8 cellular contexts compared by ENCODE assay signal in genomic region chr21:15063081-15063820, GRCh38. TPM values are rescaled to one million over a fixed set of nuclear protein-coding genes. Genes with fewer than 3 reads are reported as not detected.
DNase-seq lines count a peak whose midpoint lies in the region; ATAC-seq and TF ChIP-seq lines count a peak whose summit lies in the region.

No MANE protein-coding gene starts in this region.

- WGBS in transverse colon (ENCODE audit: low coverage in 1 of 2), 2 donors = 11 to 12% methylated on average over 10 to 11 of the region's 11 CpGs

- in situ Hi-C loops in HAP-1 (cut with MboI; ENCODE audit: low sequenced_read_pairs) = no loop called here
- in situ Hi-C loops in transverse colon (cut with MboI; ENCODE audit: low pct_ligation_motif_present in 1 of 4, low pct_unique_long_range_greater_than_20kb in 1 of 4, low sequenced_read_pairs in 3 of 4) = loop anchor here in 3 of 4 donors (10.0 to 25.0 kb wide), 4 partner anchors 188 to 674 kb away; partner anchors contain the start of gene USP25 (in 1 of the 3)

- ATAC-seq in mucosa of descending colon (no peak), HG03139 (IDR thresholded peaks at IDR 0.05; ENCODE audit: unreplicated experiment) (no peak), HG02623 (IDR thresholded peaks at IDR 0.05; ENCODE audit: unreplicated experiment) (no peak), GM18517 (IDR thresholded peaks at IDR 0.05; ENCODE audit: unreplicated experiment) (no peak)

- no peaks in the 10 kb centered on the region for H3K36me3 ChIP-seq in HAP-1 (replicated peaks)
- no peaks in the 10 kb centered on the region; the same call in 1 of the 2 replicates for H3K36me3 ChIP-seq in SJCRH30
- no peaks in the 10 kb centered on the region for H3K36me3 ChIP-seq in mucosa of descending colon (ENCODE audit: low read depth)
- no peaks in the 10 kb centered on the region for H3K36me3 ChIP-seq in transverse colon

- TF ChIP-seq POLR2A in transverse colon (IDR thresholded peaks at IDR 0.05) = no peak

- no peak for TF ChIP-seq EP300 in transverse colon (IDR thresholded peaks at IDR 0.05; ENCODE audit: low read depth)

- H3K4me3 ChIP-seq in HAP-1 = peak overlapping the region; percentile 50
- H3K4me3 ChIP-seq in SJCRH30 = peak overlapping the region; percentile 99
- H3K4me3 ChIP-seq in mucosa of descending colon = peak overlapping the region; percentile 77
- peak overlapping the region; percentile 89 to 99 (median 96) for H3K4me3 ChIP-seq in transverse colon

- H3K27me3 ChIP-seq in HAP-1 (ENCODE audit: low read depth) (peaks cover 26% of the 10 kb centered on the region), SJCRH30 (no peaks in the 10 kb centered on the region), transverse colon (no peaks in the 10 kb centered on the region)

- no peaks in the 10 kb centered on the region for H3K9me3 ChIP-seq in HAP-1
- H3K9me3 ChIP-seq in SJCRH30 (replicated peaks) = no peaks in the 10 kb centered on the region
- H3K9me3 ChIP-seq in mucosa of descending colon = no peaks in the 10 kb centered on the region
- no peaks in the 10 kb centered on the region for H3K9me3 ChIP-seq in transverse colon

- TF ChIP-seq CTCF in mucosa of descending colon (IDR thresholded peaks at IDR 0.05) (no peak), transverse colon (IDR thresholded peaks at IDR 0.05) (no peak)

- DNase-seq in HAP-1 (ENCODE audit: low spot score in 2 of 2) (no peak), SJCRH30 (peak; percentile 29 to 56), mucosa of descending colon (peak in 1 of 3 donors; percentile 21), transverse colon (no peak)
- DNase-seq in central memory CD4-positive, alpha-beta T cell = peak; percentile 4

- H3K4me1 ChIP-seq in HAP-1 = peaks cover 7% of the 10 kb centered on the region
- H3K4me1 ChIP-seq in SJCRH30 = peaks cover 32% of the 10 kb centered on the region
- peaks cover 30% of the 10 kb centered on the region for H3K4me1 ChIP-seq in mucosa of descending colon (ENCODE audit: low read depth)
- H3K4me1 ChIP-seq in transverse colon = peaks cover 7 to 55% (median 45%) of the 10 kb centered on the region in 4 donors

- intact Hi-C loops in mucosa of descending colon (cut with DNase I, micrococcal nuclease) (loop anchor here in 1 of 2 donors (10.0 kb wide), 1 partner anchor 188 kb away; no protein-coding TSS in a partner anchor), transverse colon (cut with DNase I; ENCODE audit: low total_unique reads) (loop anchor here (5.0 kb wide), 1 partner anchor 196 kb away; no protein-coding TSS in a partner anchor)

- H3K27ac ChIP-seq in SJCRH30 (peak overlapping the region; percentile 89), transverse colon (peak overlapping the region; percentile 98 to 100 (median 100))

RNA-seq across cellular contexts. Expression of gene NRIP1, which starts 1.5 kb away (rescaled TPM):
- 69.4 and 76.0 TPM in 2 replicates for total RNA-seq in SJCRH30 (2014; rRNA removed; shearing (Covaris generic))
- total RNA-seq in mucosa of descending colon = 10 to 100 TPM; 64.3 to 91.8 (median 77.1) TPM
- 10 to 100 TPM; 38.5 to 63.7 (median 55.6) TPM for total RNA-seq in transverse colon

Comparison
In these comparisons a context has a peak if more than half of its experiments do, and no peak if none do; other contexts are left out.
1. DNase-seq: peak in SJCRH30 (2 of 2) and central memory CD4-positive, alpha-beta T cell (single experiment); none in HAP-1 (0 of 2) and transverse colon (single experiment).
2. Peak in every context shown above with its lines, with median percentiles within 50 percentile points of each other: H3K4me3 ChIP-seq.